ENCODE assay signal across 1 cellular context in the genomic region with DNA sequence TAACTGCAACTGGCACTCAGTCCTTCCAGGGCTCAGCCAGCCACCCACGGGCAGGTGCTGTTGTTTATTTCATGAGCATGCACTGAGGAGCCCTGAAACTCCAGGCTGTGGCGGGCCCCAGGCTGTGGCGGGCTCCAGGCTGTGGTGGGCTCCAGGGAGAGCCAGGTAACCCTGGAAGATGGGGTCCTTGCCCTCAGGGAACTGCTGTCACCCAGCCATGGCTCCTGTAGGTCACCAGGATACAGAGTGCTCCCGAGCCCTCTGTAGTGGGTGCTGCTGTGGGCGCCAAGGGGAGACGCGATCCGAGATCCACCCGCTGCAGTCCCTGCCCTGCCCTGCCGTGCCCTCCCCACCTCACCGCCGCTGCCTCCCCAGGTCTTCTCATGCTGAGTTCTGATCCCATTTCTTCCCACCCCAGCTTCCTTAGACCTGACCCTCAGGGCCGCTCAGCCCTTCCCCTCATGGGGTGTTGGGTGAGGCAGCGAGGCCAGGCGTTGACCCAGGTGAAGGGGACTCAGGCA.
TF ChIP-seq lines count a peak whose summit lies in the region.

No MANE protein-coding gene starts in this region.

TF ChIP-seq in HepG2, 621 proteins besides CTCF, POLR2A, EP300 and RAD21:
- no peak for TF ChIP-seq ATF1 (CRISPR knock-in tag; IDR thresholded peaks at IDR 0.05)
- TF ChIP-seq ZNF512B (CRISPR knock-in tag; IDR thresholded peaks at IDR 0.05; ENCODE audit: borderline replicate concordance) = no peak
- TF ChIP-seq DNMT3B (CRISPR knock-in tag; conservative IDR thresholded peaks at IDR 0.05) = no peak
TF ChIP-seq in HepG2: peak in this region for 0.
